ENCODE assay signal across 8 cellular contexts in genomic region chr17:36631022-36631421, GRCh38.
"Had no signal": no experiment of that assay in that cellular context is flagged by ENCODE, and none has a peak within 500 bp of the region (broad histone marks: within the 10 kb centered on the region; RNA-seq: fewer than 3 reads in every experiment).

No MANE protein-coding gene starts in this region.

- H3K4me3 Mint-ChIP-seq: GM23338, HFFc6, IgD-negative memory B cell had no signal

- H3K9me3 ChIP-seq: HAP-1 had no signal

- H3K4me1 ChIP-seq: HAP-1 had no signal

- DNase-seq: H7, HFFc6, KG1 had no signal

- H3K36me3 Mint-ChIP-seq: IgD-negative memory B cell had no signal

- ATAC-seq: GM23338, HCT116 had no signal

- H3K4me3 ChIP-seq: GM23338, HAP-1 had no signal

- H2AFZ ChIP-seq: GM23338 had no signal

- H3K9me3 Mint-ChIP-seq: GM23338, HFFc6, IgD-negative memory B cell had no signal

- H3K4me2 ChIP-seq: GM23338 had no signal

- H3K27ac Mint-ChIP-seq: GM23338, HFFc6, IgD-negative memory B cell had no signal

- H3K36me3 ChIP-seq: HAP-1 had no signal

- FAIRE-seq: HTR-8/SVneo had no signal
